Comparison of ENCODE assay signal across 7 cellular contexts in genomic region chr6:105081662-105082061, GRCh38.
DNase-seq lines count a peak whose midpoint lies in the region; ATAC-seq, FAIRE-seq and TF ChIP-seq lines count a peak whose summit lies in the region.
"Not testable (repeated sequence)": the region's sequence is repeated elsewhere in the genome, so short reads cannot be mapped to it uniquely, and the experiment has no call there.

No MANE protein-coding gene starts in this region.

- H4K91ac ChIP-seq in IMR-90 (ENCODE audit: insufficient read depth, low read depth, low read length); H1 (replicated peaks; ENCODE audit: insufficient read length, low read length): not testable (repeated sequence)

- not testable (repeated sequence) for H3K79me2 ChIP-seq in H1 (ENCODE audit: control insufficient read depth in 1 of 2, insufficient read depth in 2 of 2, low read length in 2 of 2); mesendoderm (ENCODE audit: control insufficient read depth, insufficient read depth, low read length)

- H3K36me3 Mint-ChIP-seq in MCF 10A (ENCODE audit: insufficient read depth, unreplicated experiment): not testable (repeated sequence)

- H3K4me3 Mint-ChIP-seq in MCF 10A (ENCODE audit: unreplicated experiment): not testable (repeated sequence)

- in situ Hi-C loops in IMR-90 (cut with MboI; ENCODE audit: low sequenced_read_pairs): not testable (repeated sequence)

- not testable (repeated sequence) for TF ChIP-seq RAD21 in IMR-90 (IDR thresholded peaks at IDR 0.05; ENCODE audit: low read length); H1 (IDR thresholded peaks at IDR 0.05 in 1 of 2, conservative IDR thresholded peaks at IDR 0.05 in 1 of 2; ENCODE audit: low read depth in 2 of 2, low read length in 2 of 2)

- not testable (repeated sequence) for H3K23me2 ChIP-seq in H1 (ENCODE audit: low read depth, low read length)

- not testable (repeated sequence) for H3K79me1 ChIP-seq in IMR-90 (ENCODE audit: low read depth in 1 of 2, low read length in 2 of 2); H1 (ENCODE audit: low read depth, low read length); mesendoderm (ENCODE audit: low read length)

- BruUV-seq in IMR-90 (replicated peaks; lab: Mats Ljungman, UMichigan); MCF 10A (replicated peaks; lab: Mats Ljungman, UMichigan): not testable (repeated sequence)

- H2AK9ac ChIP-seq in IMR-90 (replicated peaks; ENCODE audit: low read depth, low read length, poor library complexity): not testable (repeated sequence)

- not testable (repeated sequence) for H3K9me3 Mint-ChIP-seq in MCF 10A (ENCODE audit: unreplicated experiment)

- H4K8ac ChIP-seq in IMR-90 (ENCODE audit: low read depth in 2 of 2, low read length in 2 of 2); H1 (ENCODE audit: extremely low read depth, insufficient read depth, low read length); mesendoderm (ENCODE audit: low read depth, low read length): not testable (repeated sequence)

- not testable (repeated sequence) for H3K9me3 ChIP-seq in IMR-90 (ENCODE audit: control insufficient read depth, insufficient read depth, low read length); RWPE2 (ENCODE audit: severe bottlenecking); H1 (ENCODE audit: insufficient read depth in 2 of 2, low read depth in 1 of 2, low read length in 1 of 2)

- not testable (repeated sequence) for H4K20me1 ChIP-seq in IMR-90 (ENCODE audit: insufficient read depth, low read length); H1 (replicated peaks in 1 of 2; ENCODE audit: control insufficient read depth in 1 of 2, insufficient read depth in 2 of 2, low read length in 2 of 2)

- H2AK5ac ChIP-seq in IMR-90 (ENCODE audit: low read depth, low read length); H1 (ENCODE audit: low read depth, low read length); mesendoderm (ENCODE audit: low read length): not testable (repeated sequence)

- ATAC-seq in IMR-90 (ENCODE audit: low read depth): not testable (repeated sequence)
- ATAC-seq in RWPE2 (ENCODE audit: low read depth): peak; percentile 80
- ATAC-seq in foreskin keratinocyte: peak; percentile 44

- CTCF ChIA-PET in IMR-90 (lab: Yijun Ruan, JAX); MCF 10A (lab: Yijun Ruan, JAX): not testable (repeated sequence)
- CTCF ChIA-PET in H1 (lab: Charles Lee; ENCODE audit: partially characterized antibody): interaction anchor here (0.6 kb wide), 1 partner anchor 65 kb away, joined by 3 read pairs; no protein-coding TSS in a partner anchor

- H3K4me3 ChIP-seq in IMR-90 (ENCODE audit: insufficient read depth, low read depth, low read length); RWPE2 (ENCODE audit: severe bottlenecking); H1 (ENCODE audit: extremely low read depth in 1 of 4, insufficient read depth in 2 of 4, low read depth in 3 of 4, low read length in 4 of 4); mesendoderm (ENCODE audit: low read length): not testable (repeated sequence)

- H3K14ac ChIP-seq in IMR-90 (replicated peaks; ENCODE audit: low read depth, low read length); H1 (ENCODE audit: insufficient read length): not testable (repeated sequence)

- not testable (repeated sequence) for H2AFZ ChIP-seq in IMR-90 (replicated peaks; ENCODE audit: low read length, poor library complexity); H1 (ENCODE audit: low read length)

- not testable (repeated sequence) for H3K9ac ChIP-seq in IMR-90 (ENCODE audit: low read depth, low read length); H1 (replicated peaks in 1 of 4; ENCODE audit: extremely low read depth in 1 of 4, low read depth in 3 of 4, low read length in 3 of 4); mesendoderm (ENCODE audit: low read length)

- H3K27me3 ChIP-seq in IMR-90 (ENCODE audit: control insufficient read depth, insufficient read depth, low read length): peaks cover 10% of the 10 kb centered on the region
- H3K27me3 ChIP-seq in RWPE2 (ENCODE audit: insufficient read depth, poor library complexity, severe bottlenecking); H1 (replicated peaks in 1 of 4; ENCODE audit: control insufficient read depth in 3 of 4, extremely low read depth in 1 of 4, insufficient read depth in 3 of 4, low read length in 3 of 4); foreskin keratinocyte; mesendoderm (ENCODE audit: insufficient read depth, low read length, poor library complexity): not testable (repeated sequence)

- H3K18ac ChIP-seq in IMR-90 (ENCODE audit: low read depth, low read length); H1 (ENCODE audit: extremely low read depth, low read length); mesendoderm (ENCODE audit: low read length): not testable (repeated sequence)

- not testable (repeated sequence) for H3K36me3 ChIP-seq in IMR-90 (ENCODE audit: control insufficient read depth, insufficient read depth, low read length); RWPE2 (ENCODE audit: low read depth); mesendoderm (ENCODE audit: control insufficient read depth, insufficient read depth, low read length)
- H3K36me3 ChIP-seq in H1 (ENCODE audit: control insufficient read depth in 2 of 4, insufficient read depth in 4 of 4, low read length in 3 of 4): peaks cover 0 to 22% (median 8%) of the 10 kb centered on the region in 4 experiments; a peak in 3 of 8 replicates

- DNase-seq in GM12891 (ENCODE audit: insufficient read length, low spot score); IMR-90; RWPE2 (ENCODE audit: low spot score); H1 (ENCODE audit: low read depth in 1 of 2, low spot score in 2 of 2): not testable (repeated sequence)
- DNase-seq in MCF 10A (ENCODE audit: unreplicated experiment): peak; percentile 21
- DNase-seq in foreskin keratinocyte: peak in 1 of 2 donors; percentile 61
- peak; percentile 38 for DNase-seq in mesendoderm

- TF ChIP-seq CTCF in IMR-90 (conservative IDR thresholded peaks at IDR 0.05; ENCODE audit: low read depth, low read length); RWPE2 (IDR thresholded peaks at IDR 0.05; ENCODE audit: poor library complexity, severe bottlenecking); MCF 10A (IDR thresholded peaks at IDR 0.05; ENCODE audit: unreplicated experiment); H1 (IDR thresholded peaks at IDR 0.05; ENCODE audit: control extremely low read depth in 1 of 3, insufficient read depth in 1 of 3, low read depth in 1 of 3, low read length in 3 of 3); foreskin keratinocyte (conservative IDR thresholded peaks at IDR 0.05): not testable (repeated sequence)

- H3K9me1 ChIP-seq in IMR-90 (ENCODE audit: insufficient read depth, low read length): not testable (repeated sequence)

- 0 out of 2 replicates have a peak overlapping the region, but pooled peaks have one; percentile 66 for H3K23ac ChIP-seq in IMR-90 (ENCODE audit: low read depth, low read length)
- not testable (repeated sequence) for H3K23ac ChIP-seq in H1 (ENCODE audit: insufficient read length); mesendoderm (ENCODE audit: low read length)

- not testable (repeated sequence) for H3K4me1 ChIP-seq in IMR-90 (ENCODE audit: control insufficient read depth, insufficient read depth, low read length); H1 (replicated peaks in 1 of 4; ENCODE audit: control insufficient read depth in 3 of 4, insufficient read depth in 4 of 4, low read length in 3 of 4); foreskin keratinocyte; mesendoderm (ENCODE audit: control insufficient read depth, low read depth, low read length)
- H3K4me1 ChIP-seq in RWPE2 (ENCODE audit: insufficient read depth, poor library complexity, severe bottlenecking): peaks cover 16% of the 10 kb centered on the region

- not testable (repeated sequence) for TF ChIP-seq POLR2A in GM12891 (IDR thresholded peaks at IDR 0.05; ENCODE audit: low read depth, low read length); IMR-90 (IDR thresholded peaks at IDR 0.05; ENCODE audit: low read depth, low read length); H1 (IDR thresholded peaks at IDR 0.05; ENCODE audit: control extremely low read depth in 1 of 2, low read depth in 2 of 2, low read length in 2 of 2)

- not testable (repeated sequence) for H3K4me2 ChIP-seq in IMR-90 (ENCODE audit: low read depth, low read length); H1 (ENCODE audit: insufficient read depth in 1 of 2, low read depth in 2 of 2, low read length in 2 of 2); mesendoderm (ENCODE audit: low read length)

- H3K27ac Mint-ChIP-seq in MCF 10A (ENCODE audit: low read depth, unreplicated experiment): not testable (repeated sequence)

- H3K27ac ChIP-seq in IMR-90 (ENCODE audit: insufficient read depth, low read length); RWPE2 (ENCODE audit: poor library complexity, severe bottlenecking); H1 (ENCODE audit: low read depth, low read length); foreskin keratinocyte; mesendoderm (ENCODE audit: low read depth, low read length): not testable (repeated sequence)

- H3K4ac ChIP-seq in IMR-90 (ENCODE audit: low read depth, low read length); H1 (replicated peaks; ENCODE audit: insufficient read length, low read depth, low read length); mesendoderm (ENCODE audit: low read depth, low read length): not testable (repeated sequence)

- H2BK15ac ChIP-seq in IMR-90 (ENCODE audit: low read depth, low read length); H1 (ENCODE audit: low read length); mesendoderm (replicated peaks; ENCODE audit: low read depth): not testable (repeated sequence)

- not testable (repeated sequence) for H3K4me1 Mint-ChIP-seq in MCF 10A (ENCODE audit: insufficient read depth, unreplicated experiment)

- dilution Hi-C loops in IMR-90 (cut with HindIII; ENCODE audit: low sequenced_read_pairs, unreplicated experiment): loop anchor here (25.0 kb wide), 1 partner anchor 331 kb away; the partner anchor contains the start of gene PREP

- H2BK20ac ChIP-seq in IMR-90 (ENCODE audit: low read depth, low read length); H1 (ENCODE audit: low read length): not testable (repeated sequence)

- H3K56ac ChIP-seq in IMR-90 (ENCODE audit: extremely low read depth, insufficient read depth, low read length); H1 (replicated peaks; ENCODE audit: insufficient read length, low read depth, low read length); mesendoderm (ENCODE audit: low read length): not testable (repeated sequence)

- H3K27me3 Mint-ChIP-seq in MCF 10A (ENCODE audit: insufficient read depth, unreplicated experiment): not testable (repeated sequence)

- intact Hi-C loops in IMR-90 (cut with micrococcal nuclease); MCF 10A (cut with micrococcal nuclease): not testable (repeated sequence)

- FAIRE-seq in GM12891 (lab: Jason Lieb, UNC) (peak; percentile 23), H1 (lab: Jason Lieb, UNC) (peak; percentile 81)

- WGBS in IMR-90 (ENCODE audit: extremely low coverage in 2 of 2, insufficient read length in 1 of 2), 2 experiments: 88% methylated on average over 1 of the region's 3 CpGs; no CpG with 5 or more reads in 1 of the 2 experiments
- 83% methylated on average over 3 of the region's 3 CpGs; no CpG with 5 or more reads in 1 of the 2 experiments for WGBS in H1 (ENCODE audit: extremely low coverage in 1 of 2, insufficient coverage in 1 of 2, insufficient read length in 1 of 2, insufficient replicate concordance in 2 of 2, low coverage in 1 of 2, low lambda C conversion rate in 2 of 2, missing lambda C conversion rate in 1 of 2), 2 experiments
- no CpG with 5 or more reads among the region's 3 CpGs for WGBS in mesendoderm (ENCODE audit: extremely low coverage, insufficient coverage, low lambda C conversion rate)

- H4K5ac ChIP-seq in IMR-90 (ENCODE audit: low read depth, low read length); H1 (ENCODE audit: insufficient read length, low read depth, low read length); mesendoderm (ENCODE audit: low read length): not testable (repeated sequence)

- not testable (repeated sequence) for H2BK120ac ChIP-seq in IMR-90 (ENCODE audit: low read depth, low read length); H1 (replicated peaks; ENCODE audit: low read depth, low read length); mesendoderm (ENCODE audit: low read depth, low read length)

- H2BK12ac ChIP-seq in H1 (ENCODE audit: low read depth, low read length): not testable (repeated sequence)

- H2BK5ac ChIP-seq in IMR-90 (ENCODE audit: low read depth, low read length, poor library complexity, severe bottlenecking); H1 (ENCODE audit: low read depth, low read length); mesendoderm (ENCODE audit: low read length): not testable (repeated sequence)

- POLR2A ChIA-PET in IMR-90 (lab: Charles Lee; ENCODE audit: unreplicated experiment); MCF 10A (lab: Yijun Ruan, JAX); H1 (lab: Charles Lee; ENCODE audit: partially characterized antibody): not testable (repeated sequence)

- not testable (repeated sequence) for TF ChIP-seq EP300 in H1 (IDR thresholded peaks at IDR 0.05; ENCODE audit: borderline replicate concordance in 1 of 2, low read depth in 2 of 2, low read length in 2 of 2)
